Comparison of ENCODE assay signal across 1 cellular context in the genomic region with DNA sequence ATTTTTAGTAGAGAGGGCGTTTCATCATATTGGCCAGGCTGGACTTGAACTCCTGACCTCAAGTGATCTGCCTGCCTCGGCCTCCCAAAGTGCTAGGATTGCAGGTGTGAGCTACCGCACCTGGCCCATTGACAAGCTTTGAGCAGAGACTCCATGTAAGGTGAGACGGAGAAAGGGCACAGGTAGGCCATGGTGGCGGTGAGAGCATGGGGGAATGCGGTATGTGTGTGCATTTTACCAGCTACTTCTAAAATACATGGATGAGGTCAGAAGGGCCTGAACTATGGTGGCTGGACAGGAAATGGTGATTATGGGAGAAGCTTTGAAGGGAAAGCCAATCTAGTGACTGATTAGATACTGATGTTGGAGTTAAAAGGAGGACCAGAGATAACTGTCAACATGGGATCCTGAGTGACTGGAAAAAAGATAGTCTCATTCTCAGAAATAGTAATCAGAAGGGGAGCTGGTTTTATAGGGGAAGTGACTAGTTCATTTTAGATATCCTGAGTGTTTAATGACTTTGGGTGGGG.
A peak's percentile ranks its signal among the peaks of the same experiment; 100 is the strongest.
TF ChIP-seq lines count a peak whose summit lies in the region.

No MANE protein-coding gene starts in this region.

TF ChIP-seq in K562, 482 proteins besides CTCF, POLR2A, EP300 and RAD21 (continues in another document):
- TF ChIP-seq, protein P1, sequence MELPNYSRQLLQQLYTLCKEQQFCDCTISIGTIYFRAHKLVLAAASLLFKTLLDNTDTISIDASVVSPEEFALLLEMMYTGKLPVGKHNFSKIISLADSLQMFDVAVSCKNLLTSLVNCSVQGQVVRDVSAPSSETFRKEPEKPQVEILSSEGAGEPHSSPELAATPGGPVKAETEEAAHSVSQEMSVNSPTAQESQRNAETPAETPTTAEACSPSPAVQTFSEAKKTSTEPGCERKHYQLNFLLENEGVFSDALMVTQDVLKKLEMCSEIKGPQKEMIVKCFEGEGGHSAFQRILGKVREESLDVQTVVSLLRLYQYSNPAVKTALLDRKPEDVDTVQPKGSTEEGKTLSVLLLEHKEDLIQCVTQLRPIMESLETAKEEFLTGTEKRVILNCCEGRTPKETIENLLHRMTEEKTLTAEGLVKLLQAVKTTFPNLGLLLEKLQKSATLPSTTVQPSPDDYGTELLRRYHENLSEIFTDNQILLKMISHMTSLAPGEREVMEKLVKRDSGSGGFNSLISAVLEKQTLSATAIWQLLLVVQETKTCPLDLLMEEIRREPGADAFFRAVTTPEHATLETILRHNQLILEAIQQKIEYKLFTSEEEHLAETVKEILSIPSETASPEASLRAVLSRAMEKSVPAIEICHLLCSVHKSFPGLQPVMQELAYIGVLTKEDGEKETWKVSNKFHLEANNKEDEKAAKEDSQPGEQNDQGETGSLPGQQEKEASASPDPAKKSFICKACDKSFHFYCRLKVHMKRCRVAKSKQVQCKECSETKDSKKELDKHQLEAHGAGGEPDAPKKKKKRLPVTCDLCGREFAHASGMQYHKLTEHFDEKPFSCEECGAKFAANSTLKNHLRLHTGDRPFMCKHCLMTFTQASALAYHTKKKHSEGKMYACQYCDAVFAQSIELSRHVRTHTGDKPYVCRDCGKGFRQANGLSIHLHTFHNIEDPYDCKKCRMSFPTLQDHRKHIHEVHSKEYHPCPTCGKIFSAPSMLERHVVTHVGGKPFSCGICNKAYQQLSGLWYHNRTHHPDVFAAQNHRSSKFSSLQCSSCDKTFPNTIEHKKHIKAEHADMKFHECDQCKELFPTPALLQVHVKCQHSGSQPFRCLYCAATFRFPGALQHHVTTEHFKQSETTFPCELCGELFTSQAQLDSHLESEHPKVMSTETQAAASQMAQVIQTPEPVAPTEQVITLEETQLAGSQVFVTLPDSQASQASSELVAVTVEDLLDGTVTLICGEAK (IDR thresholded peaks at IDR 0.05) = 0 out of 2 replicates have a peak, but pooled peaks have one; percentile 39
- TF ChIP-seq, protein P1 (CRISPR knock-in tag; IDR thresholded peaks at IDR 0.05) = no peak
- TF ChIP-seq TCF3 (CRISPR knock-in tag; IDR thresholded peaks at IDR 0.05) (peak; percentile 36; the same call in 1 of the 2 replicates), BHLHE40 (IDR thresholded peaks at IDR 0.05; ENCODE audit: low read length) (no peak), ZNF79 (CRISPR knock-in tag; IDR thresholded peaks at IDR 0.05; ENCODE audit: low read depth) (no peak), ZNF589 (CRISPR knock-in tag; IDR thresholded peaks at IDR 0.05; ENCODE audit: low read depth) (peak; percentile 64; the same call in 1 of the 2 replicates), FOSL1 (tag; conservative IDR thresholded peaks at IDR 0.05) (peak; percentile 26; the same call in 1 of the 2 replicates), CREBBP (IDR thresholded peaks at IDR 0.05; ENCODE audit: low read depth, low read length) (no peak), ZNF143 (CRISPR knock-in tag; IDR thresholded peaks at IDR 0.05) (no peak), ZNF583 (CRISPR knock-in tag; IDR thresholded peaks at IDR 0.05) (0 out of 2 replicates have a peak, but pooled peaks have one; percentile 20), SMARCA5 (IDR thresholded peaks at IDR 0.05) (peak; percentile 48; the same call in 1 of the 2 replicates), TCF7 (IDR thresholded peaks at IDR 0.05; ENCODE audit: borderline replicate concordance) (peak; percentile 74; the same call in 1 of the 2 replicates), ARID1B (IDR thresholded peaks at IDR 0.05) (peak; percentile 80), ZKSCAN3 (CRISPR knock-in tag; IDR thresholded peaks at IDR 0.05) (no peak), SMAD4 (CRISPR knock-in tag; conservative IDR thresholded peaks at IDR 0.05) (peak; percentile 58; the same call in 1 of the 2 replicates), SREBF2 (CRISPR knock-in tag; IDR thresholded peaks at IDR 0.05) (no peak), ETV5 (CRISPR knock-in tag; IDR thresholded peaks at IDR 0.05; ENCODE audit: low read depth) (peak; percentile 50; the same call in 1 of the 2 replicates), ZNF134 (CRISPR knock-in tag; conservative IDR thresholded peaks at IDR 0.05) (no peak)
- TF ChIP-seq, protein P2, sequence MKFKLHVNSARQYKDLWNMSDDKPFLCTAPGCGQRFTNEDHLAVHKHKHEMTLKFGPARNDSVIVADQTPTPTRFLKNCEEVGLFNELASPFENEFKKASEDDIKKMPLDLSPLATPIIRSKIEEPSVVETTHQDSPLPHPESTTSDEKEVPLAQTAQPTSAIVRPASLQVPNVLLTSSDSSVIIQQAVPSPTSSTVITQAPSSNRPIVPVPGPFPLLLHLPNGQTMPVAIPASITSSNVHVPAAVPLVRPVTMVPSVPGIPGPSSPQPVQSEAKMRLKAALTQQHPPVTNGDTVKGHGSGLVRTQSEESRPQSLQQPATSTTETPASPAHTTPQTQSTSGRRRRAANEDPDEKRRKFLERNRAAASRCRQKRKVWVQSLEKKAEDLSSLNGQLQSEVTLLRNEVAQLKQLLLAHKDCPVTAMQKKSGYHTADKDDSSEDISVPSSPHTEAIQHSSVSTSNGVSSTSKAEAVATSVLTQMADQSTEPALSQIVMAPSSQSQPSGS (CRISPR knock-in tag; IDR thresholded peaks at IDR 0.05) = no peak
- TF ChIP-seq, protein P3, sequence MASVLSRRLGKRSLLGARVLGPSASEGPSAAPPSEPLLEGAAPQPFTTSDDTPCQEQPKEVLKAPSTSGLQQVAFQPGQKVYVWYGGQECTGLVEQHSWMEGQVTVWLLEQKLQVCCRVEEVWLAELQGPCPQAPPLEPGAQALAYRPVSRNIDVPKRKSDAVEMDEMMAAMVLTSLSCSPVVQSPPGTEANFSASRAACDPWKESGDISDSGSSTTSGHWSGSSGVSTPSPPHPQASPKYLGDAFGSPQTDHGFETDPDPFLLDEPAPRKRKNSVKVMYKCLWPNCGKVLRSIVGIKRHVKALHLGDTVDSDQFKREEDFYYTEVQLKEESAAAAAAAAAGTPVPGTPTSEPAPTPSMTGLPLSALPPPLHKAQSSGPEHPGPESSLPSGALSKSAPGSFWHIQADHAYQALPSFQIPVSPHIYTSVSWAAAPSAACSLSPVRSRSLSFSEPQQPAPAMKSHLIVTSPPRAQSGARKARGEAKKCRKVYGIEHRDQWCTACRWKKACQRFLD (CRISPR knock-in tag; IDR thresholded peaks at IDR 0.05) = peak; percentile 52; the same call in 1 of the 2 replicates
- TF ChIP-seq, protein P4, sequence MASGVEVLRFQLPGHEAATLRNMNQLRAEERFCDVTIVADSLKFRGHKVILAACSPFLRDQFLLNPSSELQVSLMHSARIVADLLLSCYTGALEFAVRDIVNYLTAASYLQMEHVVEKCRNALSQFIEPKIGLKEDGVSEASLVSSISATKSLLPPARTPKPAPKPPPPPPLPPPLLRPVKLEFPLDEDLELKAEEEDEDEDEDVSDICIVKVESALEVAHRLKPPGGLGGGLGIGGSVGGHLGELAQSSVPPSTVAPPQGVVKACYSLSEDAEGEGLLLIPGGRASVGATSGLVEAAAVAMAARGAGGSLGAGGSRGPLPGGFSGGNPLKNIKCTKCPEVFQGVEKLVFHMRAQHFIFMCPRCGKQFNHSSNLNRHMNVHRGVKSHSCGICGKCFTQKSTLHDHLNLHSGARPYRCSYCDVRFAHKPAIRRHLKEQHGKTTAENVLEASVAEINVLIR (CRISPR knock-in tag; IDR thresholded peaks at IDR 0.05) = peak; percentile 23; the same call in 1 of the 2 replicates
- TF ChIP-seq, protein P5, sequence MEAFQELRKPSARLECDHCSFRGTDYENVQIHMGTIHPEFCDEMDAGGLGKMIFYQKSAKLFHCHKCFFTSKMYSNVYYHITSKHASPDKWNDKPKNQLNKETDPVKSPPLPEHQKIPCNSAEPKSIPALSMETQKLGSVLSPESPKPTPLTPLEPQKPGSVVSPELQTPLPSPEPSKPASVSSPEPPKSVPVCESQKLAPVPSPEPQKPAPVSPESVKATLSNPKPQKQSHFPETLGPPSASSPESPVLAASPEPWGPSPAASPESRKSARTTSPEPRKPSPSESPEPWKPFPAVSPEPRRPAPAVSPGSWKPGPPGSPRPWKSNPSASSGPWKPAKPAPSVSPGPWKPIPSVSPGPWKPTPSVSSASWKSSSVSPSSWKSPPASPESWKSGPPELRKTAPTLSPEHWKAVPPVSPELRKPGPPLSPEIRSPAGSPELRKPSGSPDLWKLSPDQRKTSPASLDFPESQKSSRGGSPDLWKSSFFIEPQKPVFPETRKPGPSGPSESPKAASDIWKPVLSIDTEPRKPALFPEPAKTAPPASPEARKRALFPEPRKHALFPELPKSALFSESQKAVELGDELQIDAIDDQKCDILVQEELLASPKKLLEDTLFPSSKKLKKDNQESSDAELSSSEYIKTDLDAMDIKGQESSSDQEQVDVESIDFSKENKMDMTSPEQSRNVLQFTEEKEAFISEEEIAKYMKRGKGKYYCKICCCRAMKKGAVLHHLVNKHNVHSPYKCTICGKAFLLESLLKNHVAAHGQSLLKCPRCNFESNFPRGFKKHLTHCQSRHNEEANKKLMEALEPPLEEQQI (IDR thresholded peaks at IDR 0.05) = 0 out of 2 replicates have a peak, but pooled peaks have one; percentile 26
- TF ChIP-seq, protein P6, sequence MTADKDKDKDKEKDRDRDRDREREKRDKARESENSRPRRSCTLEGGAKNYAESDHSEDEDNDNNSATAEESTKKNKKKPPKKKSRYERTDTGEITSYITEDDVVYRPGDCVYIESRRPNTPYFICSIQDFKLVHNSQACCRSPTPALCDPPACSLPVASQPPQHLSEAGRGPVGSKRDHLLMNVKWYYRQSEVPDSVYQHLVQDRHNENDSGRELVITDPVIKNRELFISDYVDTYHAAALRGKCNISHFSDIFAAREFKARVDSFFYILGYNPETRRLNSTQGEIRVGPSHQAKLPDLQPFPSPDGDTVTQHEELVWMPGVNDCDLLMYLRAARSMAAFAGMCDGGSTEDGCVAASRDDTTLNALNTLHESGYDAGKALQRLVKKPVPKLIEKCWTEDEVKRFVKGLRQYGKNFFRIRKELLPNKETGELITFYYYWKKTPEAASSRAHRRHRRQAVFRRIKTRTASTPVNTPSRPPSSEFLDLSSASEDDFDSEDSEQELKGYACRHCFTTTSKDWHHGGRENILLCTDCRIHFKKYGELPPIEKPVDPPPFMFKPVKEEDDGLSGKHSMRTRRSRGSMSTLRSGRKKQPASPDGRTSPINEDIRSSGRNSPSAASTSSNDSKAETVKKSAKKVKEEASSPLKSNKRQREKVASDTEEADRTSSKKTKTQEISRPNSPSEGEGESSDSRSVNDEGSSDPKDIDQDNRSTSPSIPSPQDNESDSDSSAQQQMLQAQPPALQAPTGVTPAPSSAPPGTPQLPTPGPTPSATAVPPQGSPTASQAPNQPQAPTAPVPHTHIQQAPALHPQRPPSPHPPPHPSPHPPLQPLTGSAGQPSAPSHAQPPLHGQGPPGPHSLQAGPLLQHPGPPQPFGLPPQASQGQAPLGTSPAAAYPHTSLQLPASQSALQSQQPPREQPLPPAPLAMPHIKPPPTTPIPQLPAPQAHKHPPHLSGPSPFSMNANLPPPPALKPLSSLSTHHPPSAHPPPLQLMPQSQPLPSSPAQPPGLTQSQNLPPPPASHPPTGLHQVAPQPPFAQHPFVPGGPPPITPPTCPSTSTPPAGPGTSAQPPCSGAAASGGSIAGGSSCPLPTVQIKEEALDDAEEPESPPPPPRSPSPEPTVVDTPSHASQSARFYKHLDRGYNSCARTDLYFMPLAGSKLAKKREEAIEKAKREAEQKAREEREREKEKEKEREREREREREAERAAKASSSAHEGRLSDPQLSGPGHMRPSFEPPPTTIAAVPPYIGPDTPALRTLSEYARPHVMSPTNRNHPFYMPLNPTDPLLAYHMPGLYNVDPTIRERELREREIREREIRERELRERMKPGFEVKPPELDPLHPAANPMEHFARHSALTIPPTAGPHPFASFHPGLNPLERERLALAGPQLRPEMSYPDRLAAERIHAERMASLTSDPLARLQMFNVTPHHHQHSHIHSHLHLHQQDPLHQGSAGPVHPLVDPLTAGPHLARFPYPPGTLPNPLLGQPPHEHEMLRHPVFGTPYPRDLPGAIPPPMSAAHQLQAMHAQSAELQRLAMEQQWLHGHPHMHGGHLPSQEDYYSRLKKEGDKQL (CRISPR knock-in tag; IDR thresholded peaks at IDR 0.05; ENCODE audit: borderline replicate concordance) = no peak
- TF ChIP-seq, protein P7, sequence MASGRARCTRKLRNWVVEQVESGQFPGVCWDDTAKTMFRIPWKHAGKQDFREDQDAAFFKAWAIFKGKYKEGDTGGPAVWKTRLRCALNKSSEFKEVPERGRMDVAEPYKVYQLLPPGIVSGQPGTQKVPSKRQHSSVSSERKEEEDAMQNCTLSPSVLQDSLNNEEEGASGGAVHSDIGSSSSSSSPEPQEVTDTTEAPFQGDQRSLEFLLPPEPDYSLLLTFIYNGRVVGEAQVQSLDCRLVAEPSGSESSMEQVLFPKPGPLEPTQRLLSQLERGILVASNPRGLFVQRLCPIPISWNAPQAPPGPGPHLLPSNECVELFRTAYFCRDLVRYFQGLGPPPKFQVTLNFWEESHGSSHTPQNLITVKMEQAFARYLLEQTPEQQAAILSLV (tag; IDR thresholded peaks at IDR 0.05) = peak; percentile 59; the same call in 1 of the 2 replicates
